In genomic region chr9:75083188-75083976, GRCh38 we compare ENCODE assay signal across 8 cellular contexts. TPM values are rescaled to one million over a fixed set of nuclear protein-coding genes. Genes with fewer than 3 reads are reported as not detected.
DNase-seq lines count a peak whose midpoint lies in the region; ATAC-seq and TF ChIP-seq lines count a peak whose summit lies in the region.

No MANE protein-coding gene starts in this region.

- WGBS in heart left ventricle, 4 donors: 46 to 68% (median 51%) methylated on average over 12 of the region's 12 CpGs
- 36% methylated on average over 12 of the region's 12 CpGs for WGBS in prostate gland

- peak overlapping the region; percentile 43 for H3K27ac Mint-ChIP-seq in activated CD4-positive, alpha-beta memory T cell treated with anti-CD3 and anti-CD28 coated beads, Interleukin-2, amount 10 ng/mL, durations not matched to agents 7 days and 5 days

- ATAC-seq in heart left ventricle (peak in 3 of 4 donors; percentile 28 to 58 (median 43)), HG02840 (IDR thresholded peaks at IDR 0.05; ENCODE audit: low FRiP score, unreplicated experiment) (no peak), HG03097 (IDR thresholded peaks at IDR 0.05; ENCODE audit: low FRiP score, unreplicated experiment) (no peak)

- TF ChIP-seq CTCF in HEK293 (tag by site-specific recombination; IDR thresholded peaks at IDR 0.05): no peak
- TF ChIP-seq CTCF in heart left ventricle (IDR thresholded peaks at IDR 0.05): no peak
- peak in 2 of 4 experiments; percentile 38 for TF ChIP-seq CTCF in prostate gland (IDR thresholded peaks at IDR 0.05)

- H3K4me1 Mint-ChIP-seq in activated CD4-positive, alpha-beta memory T cell treated with anti-CD3 and anti-CD28 coated beads, Interleukin-2, amount 10 ng/mL, durations not matched to agents 7 days and 5 days: peaks cover 50% of the 10 kb centered on the region

- CTCF ChIA-PET in HEK293 (lab: Yijun Ruan, JAX): interaction anchor here (0.6 to 3.3 kb wide), 11 partner anchors 8 to 315 kb away, joined by 3 to 16 read pairs (median 3); partner anchors contain the start of gene CARNMT1
- CTCF ChIA-PET in activated CD4-positive, alpha-beta memory T cell treated with anti-CD3 and anti-CD28 coated beads, Interleukin-2, amount 10 ng/mL, durations not matched to agents 7 days and 5 days (lab: Charles Lee): interaction anchor here (0.8 to 2.7 kb wide), 5 partner anchors 55 to 310 kb away, joined by 3 to 7 read pairs (median 6); partner anchors contain the start of genes C9orf40 and CARNMT1

- no peaks in the 10 kb centered on the region for H3K9me3 ChIP-seq in HEK293 (ENCODE audit: control insufficient read depth, insufficient read depth, low read depth, low read length)
- H3K9me3 ChIP-seq in heart left ventricle: no peaks in the 10 kb centered on the region
- H3K9me3 ChIP-seq in prostate gland: no peaks in the 10 kb centered on the region

- H3K27me3 ChIP-seq in heart left ventricle: no peaks in the 10 kb centered on the region
- no peaks in the 10 kb centered on the region for H3K27me3 ChIP-seq in prostate gland (replicated peaks; ENCODE audit: insufficient read depth)

- TF ChIP-seq POLR2A in heart left ventricle (IDR thresholded peaks at IDR 0.05): no peak
- TF ChIP-seq POLR2A in prostate gland (IDR thresholded peaks at IDR 0.05): peak; percentile 44

- H3K4me1 ChIP-seq in HEK293 (ENCODE audit: control insufficient read depth, insufficient read depth, low read length) (0 out of 2 replicates have a peak, but pooled peaks cover 7% of the 10 kb centered on the region), heart left ventricle (peaks cover 0 to 42% (median 19%) of the 10 kb centered on the region in 12 donors), prostate gland (replicated peaks) (no peaks in the 10 kb centered on the region)

- peaks cover 60% of the 10 kb centered on the region for H3K36me3 Mint-ChIP-seq in activated CD4-positive, alpha-beta memory T cell treated with anti-CD3 and anti-CD28 coated beads, Interleukin-2, amount 10 ng/mL, durations not matched to agents 7 days and 5 days (ENCODE audit: low read depth)

- peaks cover 0 to 8% of the 10 kb centered on the region in 2 experiments; a peak in 1 of 3 replicates for H3K36me3 ChIP-seq in HEK293 (ENCODE audit: control insufficient read depth in 2 of 2, insufficient read depth in 1 of 2, low read length in 2 of 2)
- H3K36me3 ChIP-seq in heart left ventricle: peaks cover 0 to 34% (median 4%) of the 10 kb centered on the region in 9 donors
- no peaks in the 10 kb centered on the region for H3K36me3 ChIP-seq in prostate gland

- no peaks in the 10 kb centered on the region for H3K9me3 Mint-ChIP-seq in activated CD4-positive, alpha-beta memory T cell treated with anti-CD3 and anti-CD28 coated beads, Interleukin-2, amount 10 ng/mL, durations not matched to agents 7 days and 5 days

- no peak overlapping the region for H3K4me3 ChIP-seq in HEK293 (ENCODE audit: low read depth, low read length)
- H3K4me3 ChIP-seq in heart left ventricle: no peak overlapping the region
- H3K4me3 ChIP-seq in prostate gland: no peak overlapping the region

- H3K27me3 Mint-ChIP-seq in activated CD4-positive, alpha-beta memory T cell treated with anti-CD3 and anti-CD28 coated beads, Interleukin-2, amount 10 ng/mL, durations not matched to agents 7 days and 5 days: no peaks in the 10 kb centered on the region

- H3K4me3 Mint-ChIP-seq in activated CD4-positive, alpha-beta memory T cell treated with anti-CD3 and anti-CD28 coated beads, Interleukin-2, amount 10 ng/mL, durations not matched to agents 7 days and 5 days: no peak overlapping the region

- POLR2A ChIA-PET in HEK293 (lab: Yijun Ruan, JAX): no interaction called here
- POLR2A ChIA-PET in activated CD4-positive, alpha-beta memory T cell treated with anti-CD3 and anti-CD28 coated beads, Interleukin-2, amount 10 ng/mL, durations not matched to agents 7 days and 5 days (lab: Charles Lee): interaction anchor here (1.1 to 1.5 kb wide), 3 partner anchors 9 to 311 kb away, joined by 3 to 4 read pairs (median 3); no protein-coding TSS in a partner anchor

- H3K27ac ChIP-seq in HEK293 (ENCODE audit: extremely low read depth, low read depth, low read length): no peak overlapping the region
- peak overlapping the region in 6 of 12 donors; percentile 6 to 58 (median 8) for H3K27ac ChIP-seq in heart left ventricle
- peak overlapping the region; percentile 36 to 76 for H3K27ac ChIP-seq in prostate gland

- intact Hi-C loops in heart left ventricle (cut with DNase I): loop anchor here in 2 of 10 donors (10.0 kb wide), 2 partner anchors 101 to 129 kb away; partner anchors contain the start of gene C9orf40 (in 1 of the 2)
- intact Hi-C loops in prostate gland (cut with DNase I): no loop called here

- DNase-seq in activated CD4-positive, alpha-beta memory T cell treated with anti-CD3 and anti-CD28 coated beads, Interleukin-2, amount 10 ng/mL, durations not matched to agents 7 days and 5 days: peak; percentile 47
- DNase-seq in heart left ventricle (peak in 3 of 5 donors; percentile 37 to 56 (median 44)), prostate gland (ENCODE audit: low spot score) (peak; percentile 61), AG08395 (ENCODE audit: low spot score) (no peak), NCI-H524 (lab: John Stamatoyannopoulos, UW) (no peak)

TF ChIP-seq in HEK293, 187 proteins besides CTCF, POLR2A, EP300 and RAD21:
- TF ChIP-seq ZNF10 (tag by site-specific recombination; IDR thresholded peaks at IDR 0.05): no peak
- 0 out of 2 replicates have a peak, but pooled peaks have one; percentile 21 for TF ChIP-seq ZBTB20 (tag by site-specific recombination; IDR thresholded peaks at IDR 0.05)
- TF ChIP-seq PRDM10 (tag by site-specific recombination; IDR thresholded peaks at IDR 0.05): peak; percentile 71
TF ChIP-seq in HEK293: peak in this region for 2.

RNA-seq across cellular contexts. Expression of gene NMRK1, which starts 4.6 kb away (rescaled TPM):
- total RNA-seq in activated CD4-positive, alpha-beta memory T cell treated with anti-CD3 and anti-CD28 coated beads, Interleukin-2, amount 10 ng/mL, durations not matched to agents 7 days and 5 days: 10 to 100 TPM; 74.2 to 76.7 TPM
- total RNA-seq in heart left ventricle: 10 to 100 TPM in 5 of 9 donors, 1 to 10 TPM in 4; 5.5 to 15.1 (median 10.6) TPM
- polyA plus RNA-seq in heart left ventricle: 10 to 100 TPM; 11.8 to 25.0 TPM
- 10 to 100 TPM; 16.2 to 34.1 TPM for total RNA-seq in prostate gland

RNA-seq across cellular contexts. Expression of gene OSTF1, which starts 4.9 kb away (rescaled TPM):
- total RNA-seq in activated CD4-positive, alpha-beta memory T cell treated with anti-CD3 and anti-CD28 coated beads, Interleukin-2, amount 10 ng/mL, durations not matched to agents 7 days and 5 days: 100 to 1,000 TPM; 253 to 255 TPM
- 10 to 100 TPM; 16.7 to 53.6 (median 23.9) TPM for total RNA-seq in heart left ventricle
- polyA plus RNA-seq in heart left ventricle: 10 to 100 TPM; 19.8 to 26.9 TPM
- 10 to 100 TPM; 24.5 to 35.8 TPM for total RNA-seq in prostate gland

RNA-seq across cellular contexts. Expression of gene CARNMT1, which starts 55.3 kb away (rescaled TPM):
- total RNA-seq in activated CD4-positive, alpha-beta memory T cell treated with anti-CD3 and anti-CD28 coated beads, Interleukin-2, amount 10 ng/mL, durations not matched to agents 7 days and 5 days: 10 to 100 TPM; 31.1 to 33.2 TPM
- total RNA-seq in heart left ventricle (10 to 100 TPM in 5 of 9 donors, 1 to 10 TPM in 4; 8.0 to 16.1 (median 11.8) TPM), prostate gland (10 to 100 TPM; 24.7 to 25.3 TPM)
- polyA plus RNA-seq in heart left ventricle: 1 to 10 TPM; 2.0 to 5.9 TPM

Comparison
In these comparisons a context has a peak if more than half of its experiments do, and no peak if none do; other contexts are left out.
1. DNase-seq: peak in activated CD4-positive, alpha-beta memory T cell treated with anti-CD3 and anti-CD28 coated beads, Interleukin-2, amount 10 ng/mL, durations not matched to agents 7 days and 5 days (single experiment), heart left ventricle (3 of 5) and prostate gland (single experiment); none in AG08395 (single experiment) and NCI-H524 (0 of 2).
2. ATAC-seq: peak in heart left ventricle (3 of 4); none in HG02840 (single experiment) and HG03097 (single experiment).
3. RNA of gene OSTF1, which starts 4.9 kb away (total RNA-seq): 253 to 255 TPM in activated CD4-positive, alpha-beta memory T cell treated with anti-CD3 and anti-CD28 coated beads, Interleukin-2, amount 10 ng/mL, durations not matched to agents 7 days and 5 days; 24.5 to 35.8 TPM in prostate gland and 16.7 to 53.6 TPM in heart left ventricle; every median in the first group is over 4 times any median in the second.